1 cellular context compared by ENCODE assay signal in genomic region chr6:151313060-151313459, GRCh38.
A peak's percentile ranks its signal among the peaks of the same experiment; 100 is the strongest.
TF ChIP-seq lines count a peak whose summit lies in the region.

No MANE protein-coding gene starts in this region.

TF ChIP-seq in H1, 55 proteins besides CTCF, POLR2A, EP300 and RAD21 (continued from another document):
- no peak for TF ChIP-seq CHD7 (IDR thresholded peaks at IDR 0.05; ENCODE audit: insufficient replicate concordance, low read length)
- no peak for TF ChIP-seq KDM5A (IDR thresholded peaks at IDR 0.05; ENCODE audit: low read length)
- TF ChIP-seq SP1 (IDR thresholded peaks at IDR 0.05; ENCODE audit: low read depth, low read length), result 0 out of 2 replicates have a peak, but pooled peaks have one; percentile 44
- no peak for TF ChIP-seq GABPA (IDR thresholded peaks at IDR 0.05; ENCODE audit: borderline replicate concordance, insufficient read depth, low read length)
- TF ChIP-seq TCF12 (IDR thresholded peaks at IDR 0.05; ENCODE audit: low read depth, low read length), result peak; percentile 97
- 0 out of 2 replicates have a peak, but pooled peaks have one; percentile 44 for TF ChIP-seq ATF2 (IDR thresholded peaks at IDR 0.05; ENCODE audit: low read length)
- TF ChIP-seq MAX (IDR thresholded peaks at IDR 0.05), result peak; percentile 51; the same call in 1 of the 2 replicates
